ENCODE assay signal across 8 cellular contexts in genomic region chrX:154002215-154002719, GRCh38. TPM values are rescaled to one million over a fixed set of nuclear protein-coding genes. Genes with fewer than 3 reads are reported as not detected.
DNase-seq lines count a peak whose midpoint lies in the region; ATAC-seq, FAIRE-seq and TF ChIP-seq lines count a peak whose summit lies in the region.

No MANE protein-coding gene starts in this region.

- POLR2A ChIA-PET in OCI-LY7 (lab: Charles Lee): interaction anchor here (0.6 kb wide), 1 partner anchor 968 kb away, joined by 4 read pairs; no protein-coding TSS in a partner anchor

- CTCF ChIA-PET in OCI-LY7 (lab: Charles Lee; ENCODE audit: unreplicated experiment): no interaction called here

- H3K79me2 ChIP-seq in OCI-LY7 (ENCODE audit: insufficient read depth, low read depth, low read length) (no peaks in the 10 kb centered on the region), astrocyte (ENCODE audit: insufficient read depth, low read length) (no peaks in the 10 kb centered on the region)

- H3K27me3 ChIP-seq in astrocyte (ENCODE audit: insufficient read depth, low read length): no peaks in the 10 kb centered on the region

- no peak for FAIRE-seq in astrocyte (lab: Jason Lieb, UNC)

- H3K4me3 ChIP-seq in OCI-LY7 (ENCODE audit: low read depth, low read length, poor library complexity, severe bottlenecking) (no peak overlapping the region), astrocyte (ENCODE audit: insufficient read depth, low read depth, low read length) (no peak overlapping the region)

- ATAC-seq in HG03196 (IDR thresholded peaks at IDR 0.05; ENCODE audit: unreplicated experiment) (peak; percentile 65), left lobe of liver (peak; percentile 34), HG03025 (IDR thresholded peaks at IDR 0.05; ENCODE audit: low FRiP score, unreplicated experiment) (no peak), HG02870 (IDR thresholded peaks at IDR 0.05; ENCODE audit: unreplicated experiment) (no peak)

- no TSS peak for BruUV-seq in OCI-LY7 (replicated peaks; lab: Mats Ljungman, UMichigan)

- DNase-seq in GF-D8 (lab: John Stamatoyannopoulos, UW) (peak; percentile 80), OCI-LY7 (ENCODE audit: low spot score) (no peak), astrocyte (ENCODE audit: low read depth) (peak; percentile 72), left lobe of liver (ENCODE audit: low spot score) (no peak), type B pancreatic cell (ENCODE audit: extremely low spot score, unreplicated experiment) (no peak)

- H3K36me3 Mint-ChIP-seq in astrocyte (ENCODE audit: low read depth, unreplicated experiment) (peaks cover 2% of the 10 kb centered on the region), type B pancreatic cell (peaks cover 3% of the 10 kb centered on the region)

- H2AFZ ChIP-seq in OCI-LY7 (ENCODE audit: low read length): 0 out of 2 replicates have a peak overlapping the region, but pooled peaks have one; percentile 12
- peak overlapping the region; percentile 41 for H2AFZ ChIP-seq in astrocyte (ENCODE audit: low read depth, low read length)

- H4K20me1 ChIP-seq in OCI-LY7 (ENCODE audit: insufficient read depth, low read length): no peaks in the 10 kb centered on the region
- H4K20me1 ChIP-seq in astrocyte (ENCODE audit: insufficient read depth, low read length): no peaks in the 10 kb centered on the region

- H3K4me3 Mint-ChIP-seq in astrocyte (ENCODE audit: unreplicated experiment) (no peak overlapping the region), type B pancreatic cell (no peak overlapping the region)

- H3K4me1 Mint-ChIP-seq in astrocyte (ENCODE audit: low read depth, unreplicated experiment) (peaks cover 5% of the 10 kb centered on the region), type B pancreatic cell (ENCODE audit: unreplicated experiment) (peaks cover 10% of the 10 kb centered on the region)

- H3K9me2 ChIP-seq in OCI-LY7 (ENCODE audit: insufficient read depth, low read length): no peaks in the 10 kb centered on the region

- peaks cover 19% of the 10 kb centered on the region for H3K4me1 ChIP-seq in OCI-LY7 (ENCODE audit: insufficient read depth, low read length, poor library complexity, severe bottlenecking)
- peaks cover 6% of the 10 kb centered on the region for H3K4me1 ChIP-seq in astrocyte (ENCODE audit: insufficient read depth, low read length)

- H3K27me3 Mint-ChIP-seq in astrocyte (ENCODE audit: low read depth, unreplicated experiment): no peaks in the 10 kb centered on the region
- no peaks in the 10 kb centered on the region for H3K27me3 Mint-ChIP-seq in type B pancreatic cell

- H3K9me3 ChIP-seq in OCI-LY7 (ENCODE audit: low read length) (no peaks in the 10 kb centered on the region), astrocyte (ENCODE audit: insufficient read depth, low read depth, low read length) (no peaks in the 10 kb centered on the region)

- no peaks in the 10 kb centered on the region for H3K9me3 Mint-ChIP-seq in astrocyte (ENCODE audit: unreplicated experiment)
- no peaks in the 10 kb centered on the region for H3K9me3 Mint-ChIP-seq in type B pancreatic cell

- intact Hi-C loops in OCI-LY7 (cut with micrococcal nuclease; ENCODE audit: unreplicated experiment): no loop called here

- H3K36me3 ChIP-seq in OCI-LY7 (ENCODE audit: insufficient read depth, low read length) (no peaks in the 10 kb centered on the region), astrocyte (ENCODE audit: insufficient read depth, low read length) (no peaks in the 10 kb centered on the region)

- H3K27ac ChIP-seq in OCI-LY7 (ENCODE audit: low read depth, low read length, poor library complexity, severe bottlenecking) (no peak overlapping the region), astrocyte (ENCODE audit: low read depth, low read length) (peak overlapping the region; percentile 70)

- no peak for TF ChIP-seq CTCF in OCI-LY7 (conservative IDR thresholded peaks at IDR 0.05; ENCODE audit: low read length)
- TF ChIP-seq CTCF in astrocyte (IDR thresholded peaks at IDR 0.05; ENCODE audit: insufficient read depth, low read depth, low read length): no peak
- no peak for TF ChIP-seq CTCF in type B pancreatic cell (conservative IDR thresholded peaks at IDR 0.05)

- H3K9ac ChIP-seq in astrocyte (ENCODE audit: low read length): peak overlapping the region; percentile 30

- H3K4me2 ChIP-seq in OCI-LY7 (ENCODE audit: low read length) (peak overlapping the region; percentile 10; the same call in 1 of the 2 replicates), astrocyte (ENCODE audit: low read length) (no peak overlapping the region)

- peak overlapping the region; percentile 66 for H3K27ac Mint-ChIP-seq in astrocyte (ENCODE audit: unreplicated experiment)
- H3K27ac Mint-ChIP-seq in type B pancreatic cell: peak overlapping the region; percentile 58

RNA-seq across cellular contexts. Expression of gene IRAK1, which starts 17.4 kb away (rescaled TPM):
- total RNA-seq in OCI-LY7 (2014; rRNA removed; shearing (Covaris generic)): 56.8 and 75.5 TPM in 2 replicates
- total RNA-seq in OCI-LY7 (2022) (119 and 136 TPM in 2 replicates), astrocyte (67.6 and 69.6 TPM in 2 replicates), left lobe of liver (58.4 TPM), type B pancreatic cell (ENCODE audit: low replicate concordance) (83.8 and 86.1 TPM in 2 replicates)

RNA-seq across cellular contexts. Expression of gene TMEM187, which starts 29.7 kb away (rescaled TPM):
- total RNA-seq in OCI-LY7 (2014; rRNA removed; shearing (Covaris generic)): 0.85 and 1.4 TPM in 2 replicates
- 3.2 and 4.5 TPM in 2 replicates for total RNA-seq in OCI-LY7 (2022)
- 8.6 and 10.6 TPM in 2 replicates for total RNA-seq in astrocyte
- 11.6 TPM for total RNA-seq in left lobe of liver
- total RNA-seq in type B pancreatic cell (ENCODE audit: low replicate concordance): 14.4 and 15.2 TPM in 2 replicates

RNA-seq across cellular contexts. Expression of gene HCFC1, which starts 30.6 kb away (rescaled TPM):
- 51.9 and 64.2 TPM in 2 replicates for total RNA-seq in OCI-LY7 (2014; rRNA removed; shearing (Covaris generic))
- 134 TPM in 2 replicates for total RNA-seq in OCI-LY7 (2022)
- total RNA-seq in astrocyte: 58.1 and 61.2 TPM in 2 replicates
- 17.2 TPM for total RNA-seq in left lobe of liver
- total RNA-seq in type B pancreatic cell (ENCODE audit: low replicate concordance): 81.2 and 98.0 TPM in 2 replicates

RNA-seq across cellular contexts. Expression of gene RENBP, which starts 57.8 kb away (rescaled TPM):
- total RNA-seq in OCI-LY7 (2014; rRNA removed; shearing (Covaris generic)): 2.8 and 3.6 TPM in 2 replicates
- 6.2 and 6.8 TPM in 2 replicates for total RNA-seq in OCI-LY7 (2022)
- 1.7 and 2.2 TPM in 2 replicates for total RNA-seq in astrocyte
- 5.5 TPM for total RNA-seq in left lobe of liver
- 4.9 and 6.7 TPM in 2 replicates for total RNA-seq in type B pancreatic cell (ENCODE audit: low replicate concordance)

Comparison
In these comparisons a context has a peak if more than half of its experiments do, and no peak if none do; other contexts are left out.
1. DNase-seq: peak in GF-D8 (single experiment) and astrocyte (single experiment); none in OCI-LY7 (single experiment), left lobe of liver (single experiment) and type B pancreatic cell (single experiment).
2. ATAC-seq: peak in HG03196 (single experiment) and left lobe of liver (single experiment); none in HG03025 (single experiment) and HG02870 (single experiment).